Comparison of ENCODE assay signal across 20 cellular contexts in genomic region chr6:109782401-109783046, GRCh38.
"Had no signal": no experiment of that assay in that cellular context is flagged by ENCODE, and none has a peak within 500 bp of the region (broad histone marks: within the 10 kb centered on the region; RNA-seq: fewer than 3 reads in every experiment).

No MANE protein-coding gene starts in this region.

- ATAC-seq: activated CD8-positive, alpha-beta T cell treated with anti-CD3 and anti-CD28 coated beads, Interleukin-2, amount 10 ng/mL, durations not matched to agents 7 days and 5 days; esophagus mucosa; left colon; right lobe of liver; stimulated activated naive B cell treated with anti-CD40 and anti-IgM and Interleukin-4, amounts not matched to agents 10 μg/mL and 1 μg/mL and 100 μg/mL, for 72 hours had no signal

- H3K9me3 Mint-ChIP-seq: memory B cell; stimulated activated naive B cell treated with anti-CD40 and anti-IgM and Interleukin-4, amounts not matched to agents 10 μg/mL and 1 μg/mL and 100 μg/mL, for 72 hours had no signal

- H3K27ac ChIP-seq: ascending aorta, right lobe of liver, skin epidermis, transverse colon, WERI-Rb-1 had no signal

- H3K27ac Mint-ChIP-seq: activated CD8-positive, alpha-beta T cell treated with anti-CD3 and anti-CD28 coated beads, Interleukin-2, amount 10 ng/mL, durations not matched to agents 7 days and 5 days; activated T-helper 1 cell treated with anti-CD3 and anti-CD28 coated beads, Interleukin-12 subunit alpha, Interleukin-12 subunit beta, Interleukin-2, Interleukin-4 antibody, amounts not matched to agents 30 ng/mL and 10 ng/mL and 1 ng/mL, durations not matched to agents 14 hours and 24 hours and 36 hours; stimulated activated naive B cell treated with anti-CD40 and anti-IgM and Interleukin-4, amounts not matched to agents 10 μg/mL and 1 μg/mL and 100 μg/mL, for 72 hours had no signal

- DNase-seq: activated CD4-positive, alpha-beta T cell treated with anti-CD3 and anti-CD28 coated beads, Interleukin-2, amount 50 U/mL, for 1 hour; activated CD4-positive, CD25-positive, alpha-beta regulatory T cell treated with anti-CD3 and anti-CD28 coated beads, Interleukin-2, amount 50 U/mL, for 72 hours; activated CD8-positive, alpha-beta T cell treated with anti-CD3 and anti-CD28 coated beads, Interleukin-2, amount 10 ng/mL, durations not matched to agents 7 days and 5 days; activated gamma-delta T cell; activated naive CD4-positive, alpha-beta T cell treated with anti-CD3 and anti-CD28 coated beads, Interleukin-2, amount 50 U/mL, for 16 hours; central memory CD4-positive, alpha-beta T cell; effector memory CD4-positive, alpha-beta T cell; left colon; occipital lobe; posterior cingulate gyrus; right lobe of liver; stimulated activated CD4-positive, alpha-beta T cell treated with anti-CD3 and anti-CD28 coated beads, Interleukin-1b, Interleukin-23, amount 100 ng/mL, for 48 hours; stimulated activated naive B cell treated with anti-CD40 and anti-IgM and Interleukin-4, amounts not matched to agents 10 μg/mL and 1 μg/mL and 100 μg/mL, for 72 hours; transverse colon; WERI-Rb-1 had no signal

- H3K4me3 ChIP-seq: ascending aorta, right lobe of liver, skin epidermis, transverse colon had no signal

- H3K27me3 Mint-ChIP-seq: memory B cell; stimulated activated naive B cell treated with anti-CD40 and anti-IgM and Interleukin-4, amounts not matched to agents 10 μg/mL and 1 μg/mL and 100 μg/mL, for 72 hours had no signal

- H3K27me3 ChIP-seq: ascending aorta, right lobe of liver, transverse colon had no signal

- H3K4me1 ChIP-seq: ascending aorta, right lobe of liver, transverse colon had no signal

- H3K4me3 Mint-ChIP-seq: activated CD8-positive, alpha-beta T cell treated with anti-CD3 and anti-CD28 coated beads, Interleukin-2, amount 10 ng/mL, durations not matched to agents 7 days and 5 days; activated T-helper 1 cell treated with anti-CD3 and anti-CD28 coated beads, Interleukin-12 subunit alpha, Interleukin-12 subunit beta, Interleukin-2, Interleukin-4 antibody, amounts not matched to agents 30 ng/mL and 10 ng/mL and 1 ng/mL, durations not matched to agents 14 hours and 24 hours and 36 hours; memory B cell; stimulated activated naive B cell treated with anti-CD40 and anti-IgM and Interleukin-4, amounts not matched to agents 10 μg/mL and 1 μg/mL and 100 μg/mL, for 72 hours had no signal

- H3K9me3 ChIP-seq: ascending aorta, right lobe of liver, transverse colon had no signal

- H3K36me3 ChIP-seq: right lobe of liver, WERI-Rb-1 had no signal
